Comparison of ENCODE assay signal across 12 cellular contexts in the genomic region with DNA sequence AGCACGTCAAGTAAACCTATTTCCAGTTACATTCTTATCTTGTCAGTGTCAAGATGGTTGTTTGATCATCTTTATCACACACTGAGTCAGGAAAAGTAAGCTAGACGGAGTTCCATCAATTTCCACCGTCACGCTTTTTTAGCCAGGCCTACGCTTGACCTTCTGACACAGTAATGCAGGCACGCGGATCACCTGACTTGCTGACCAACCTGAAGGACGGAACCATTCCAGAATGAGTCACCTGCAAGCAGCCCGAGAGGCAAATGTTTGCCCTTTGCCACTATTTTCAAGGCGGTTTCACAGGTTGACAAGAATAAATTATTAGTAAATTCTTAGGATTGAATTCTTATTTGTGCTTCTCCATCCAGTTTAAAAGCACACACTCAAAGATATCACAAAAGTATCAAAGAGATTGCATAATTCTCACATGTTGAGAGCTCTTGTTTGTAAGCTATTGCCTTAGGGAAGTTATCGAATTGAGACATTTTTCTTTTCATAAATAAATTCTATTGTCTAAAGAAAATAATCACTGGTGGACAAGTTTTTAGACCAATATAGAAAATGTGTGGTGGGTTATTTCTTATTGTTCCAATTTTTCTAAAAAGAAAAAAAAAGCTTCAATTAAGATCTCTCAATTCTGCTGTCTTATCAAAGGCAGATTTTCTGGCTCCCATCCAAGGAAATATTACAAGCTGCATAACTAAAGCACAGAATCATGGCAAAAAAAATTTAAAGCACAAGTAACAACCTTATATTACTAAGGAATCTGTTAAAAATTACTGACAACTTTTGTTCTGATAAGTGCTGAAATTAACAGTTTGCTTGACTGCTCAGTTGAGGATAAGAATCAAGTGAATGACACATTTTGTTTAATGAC. TPM values are rescaled to one million over a fixed set of nuclear protein-coding genes. Genes with fewer than 3 reads are reported as not detected.
DNase-seq lines count a peak whose midpoint lies in the region; ATAC-seq and TF ChIP-seq lines count a peak whose summit lies in the region.
"Had no signal": no experiment of that assay in that cellular context is flagged by ENCODE, and none has a peak within 500 bp of the region (broad histone marks: within the 10 kb centered on the region; RNA-seq: fewer than 3 reads in every experiment).

No MANE protein-coding gene starts in this region.

- H3K9ac ChIP-seq in PC-3 (ENCODE audit: low read length): no peak overlapping the region
- no peak overlapping the region for H3K9ac ChIP-seq in parathyroid adenoma

- peak overlapping the region; percentile 74 for H3K4me2 ChIP-seq in PC-3 (ENCODE audit: low read length)
- H3K4me2 ChIP-seq in parathyroid adenoma (ENCODE audit: low read length): no peak overlapping the region

- H3K79me2 ChIP-seq in PC-3 (ENCODE audit: low read length) (peaks cover 27% of the 10 kb centered on the region), parathyroid adenoma (no peaks in the 10 kb centered on the region)

- H3K27ac ChIP-seq in PC-3 (ENCODE audit: low read length) (peak overlapping the region; percentile 67), parathyroid adenoma (peak overlapping the region; percentile 3)
- H3K27ac ChIP-seq: SJSA1 had no signal

- peak overlapping the region; percentile 42 for H3K4me3 ChIP-seq in PC-3 (ENCODE audit: low read length)
- no peak overlapping the region for H3K4me3 ChIP-seq in parathyroid adenoma (ENCODE audit: low read depth, low read length)
- H3K4me3 ChIP-seq: SJSA1 had no signal

- no peaks in the 10 kb centered on the region for H3K9me2 ChIP-seq in PC-3 (replicated peaks; ENCODE audit: low read length)

- peak; percentile 84 for ATAC-seq in PC-3

- H2AFZ ChIP-seq in PC-3 (ENCODE audit: low read length) (no peak overlapping the region), parathyroid adenoma (peak overlapping the region; percentile 31)

- TF ChIP-seq CTCF in PC-3 (conservative IDR thresholded peaks at IDR 0.05; ENCODE audit: low read depth, low read length) (no peak), parathyroid adenoma (IDR thresholded peaks at IDR 0.05) (no peak)

- H3K4me1 ChIP-seq in PC-3 (ENCODE audit: insufficient read depth, low read length) (peaks cover 46% of the 10 kb centered on the region), parathyroid adenoma (peaks cover 10% of the 10 kb centered on the region)

- CTCF ChIA-PET in PC-3 (lab: Charles Lee): interaction anchor here (0.6 to 0.7 kb wide), 2 partner anchors 53 to 924 kb away, joined by 3 to 5 read pairs; no protein-coding TSS in a partner anchor

- H3K27me3 ChIP-seq in PC-3 (ENCODE audit: low read length): no peaks in the 10 kb centered on the region
- no peaks in the 10 kb centered on the region for H3K27me3 ChIP-seq in parathyroid adenoma (ENCODE audit: control insufficient read depth, insufficient read depth, low read length)
- H3K27me3 ChIP-seq: SJSA1 had no signal

- DNase-seq in Daoy (ENCODE audit: low read depth) (peak; percentile 9), PC-3 (peak; percentile 83), erythroblast (lab: John Stamatoyannopoulos, UW) (peak; percentile 16 to 26), NCI-H524 (lab: John Stamatoyannopoulos, UW) (no peak), NCI-H187 treated with DMSO at 0.1 percent for 48 hours (lab: John Stamatoyannopoulos, UW) (no peak), NCI-H1092 (lab: John Stamatoyannopoulos, UW) (no peak)
- DNase-seq: activated T-cell treated with anti-CD3 and anti-CD28 coated beads for 4 hours, endodermal cell, midbrain, NCI-H1092 treated with DMSO at 0.1 percent for 48 hours had no signal

- H3K36me3 ChIP-seq in PC-3 (ENCODE audit: low read depth, low read length): peaks cover 22% of the 10 kb centered on the region
- no peaks in the 10 kb centered on the region for H3K36me3 ChIP-seq in parathyroid adenoma (ENCODE audit: control insufficient read depth, insufficient read depth, low read length)

- POLR2A ChIA-PET in PC-3 (lab: Charles Lee; ENCODE audit: unreplicated experiment): interaction anchor here (0.6 kb wide), 1 partner anchor 31 kb away, joined by 3 read pairs; no protein-coding TSS in a partner anchor

- H3F3A ChIP-seq in PC-3 (ENCODE audit: low read length, unreplicated experiment): peaks cover 2% of the 10 kb centered on the region

- TF ChIP-seq POLR2A in erythroblast (IDR thresholded peaks at IDR 0.05; ENCODE audit: low read length): no peak

- intact Hi-C loops in PC-3 (cut with micrococcal nuclease): no loop called here

- no peaks in the 10 kb centered on the region for H4K20me1 ChIP-seq in PC-3 (ENCODE audit: low read length)

- H3K9me3 ChIP-seq in PC-3 (ENCODE audit: low read length) (no peaks in the 10 kb centered on the region), parathyroid adenoma (ENCODE audit: control insufficient read depth, low read length) (no peaks in the 10 kb centered on the region)
- H3K9me3 ChIP-seq: SJSA1 had no signal

- BruUV-seq in PC-3 (replicated peaks; lab: Mats Ljungman, UMichigan): no TSS peak

RNA-seq across cellular contexts. Expression of a gene that starts 31.9 kb away (rescaled TPM):
- total RNA-seq in Daoy (2014; rRNA removed; shearing (Covaris generic)): 31.0 and 57.3 TPM in 2 replicates
- total RNA-seq in PC-3 (2014; rRNA removed): 45.8 and 49.1 TPM in 2 replicates

Comparison
In these comparisons a context has a peak if more than half of its experiments do, and no peak if none do; other contexts are left out.
1. DNase-seq: peak in Daoy (single experiment), PC-3 (single experiment) and erythroblast (2 of 2); none in NCI-H524 (0 of 2), NCI-H187 treated with DMSO at 0.1 percent for 48 hours (single experiment) and NCI-H1092 (single experiment).